In genomic region chr6:164121527-164121926, GRCh38 we compare ENCODE assay signal across 22 cellular contexts.
"Had no signal": no experiment of that assay in that cellular context is flagged by ENCODE, and none has a peak within 500 bp of the region (broad histone marks: within the 10 kb centered on the region; RNA-seq: fewer than 3 reads in every experiment).

No MANE protein-coding gene starts in this region.

- ATAC-seq: left colon; pancreas; right lobe of liver; stimulated activated effector memory CD8-positive, alpha-beta T cell treated with anti-CD3 and anti-CD28 coated beads, Interleukin-12 subunit alpha, Interleukin-12 subunit beta, amount 100 ng/mL, for 72 hours had no signal

- DNase-seq: dorsolateral prefrontal cortex; effector CD4-positive, alpha-beta T cell; hypothalamus; immature natural killer cell; islet precursor cell; kidney glomerular epithelial cell; left colon; left ventricle myocardium inferior; natural killer cell; pancreas; retina; right lobe of liver; stimulated activated CD4-positive, alpha-beta T cell treated with anti-CD3 and anti-CD28 coated beads, Interleukin-2, amount 100 ng/mL, for 24 hours; stimulated activated CD4-positive, alpha-beta T cell treated with anti-CD3 and anti-CD28 coated beads, Interleukin-4, amount 100 ng/mL, for 24 hours; stimulated activated naive CD4-positive, alpha-beta T cell treated with Interleukin-2 at 50 U/mL for 16 hours; stomach; thyroid gland; trophoblast cell had no signal

- H3K4me3 ChIP-seq: dorsolateral prefrontal cortex, left ventricle myocardium inferior, lung, pancreas, right lobe of liver, smooth muscle cell, stomach, thyroid gland, vagina had no signal
